In the genomic region with DNA sequence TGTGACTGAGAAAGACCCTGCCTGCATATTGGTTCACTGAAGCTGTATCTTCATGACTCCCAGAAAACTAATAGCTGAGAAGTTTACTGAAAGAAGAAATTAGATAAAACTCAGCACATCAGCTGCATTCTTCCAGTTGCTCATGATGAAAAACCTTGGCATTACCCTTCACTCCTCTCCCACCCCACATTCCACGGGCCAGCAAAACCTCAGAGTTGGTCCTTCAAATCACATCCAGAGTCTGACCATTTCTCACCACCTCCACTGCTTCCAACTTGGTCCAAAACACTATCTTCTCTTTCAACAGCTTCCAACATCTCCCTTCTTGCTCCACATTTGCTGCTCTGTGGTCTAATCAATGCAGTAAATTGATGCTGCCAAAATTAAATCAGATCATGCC, we compare ENCODE assay signal across 13 cellular contexts.
A peak's percentile ranks its signal among the peaks of the same experiment; 100 is the strongest.
DNase-seq lines count a peak whose midpoint lies in the region; FAIRE-seq and TF ChIP-seq lines count a peak whose summit lies in the region.
"Had no signal": no experiment of that assay in that cellular context is flagged by ENCODE, and none has a peak within 500 bp of the region (broad histone marks: within the 10 kb centered on the region; RNA-seq: fewer than 3 reads in every experiment).

No MANE protein-coding gene starts in this region.

- peak overlapping the region; percentile 34 for H3K27ac ChIP-seq in keratinocyte (ENCODE audit: control insufficient read depth, insufficient read depth, low read length)
- no peak overlapping the region for H3K27ac ChIP-seq in colonic mucosa
- H3K27ac ChIP-seq: gastrocnemius medialis had no signal

- H3K4me3 ChIP-seq in cardiac fibroblast (replicated peaks in 1 of 2; ENCODE audit: low read depth in 2 of 2, low read length in 2 of 2), result no peak overlapping the region
- H3K4me3 ChIP-seq in keratinocyte (ENCODE audit: control insufficient read depth in 2 of 3, extremely low read depth in 1 of 3, insufficient read depth in 2 of 3, low read depth in 1 of 3, low read length in 3 of 3), result no peak overlapping the region
- H3K4me3 ChIP-seq in colonic mucosa, result no peak overlapping the region
- H3K4me3 ChIP-seq: gastrocnemius medialis had no signal

- H4K20me1 ChIP-seq in keratinocyte (ENCODE audit: control insufficient read depth, extremely low read depth, insufficient read depth, low read length), result no peaks in the 10 kb centered on the region

- TF ChIP-seq CTCF in cardiac fibroblast (IDR thresholded peaks at IDR 0.05; ENCODE audit: low read depth, low read length), result no peak
- no peak for TF ChIP-seq CTCF in keratinocyte (optimal IDR thresholded peaks at IDR 0.05 in 1 of 3, IDR thresholded peaks at IDR 0.05 in 1 of 3, conservative IDR thresholded peaks at IDR 0.05 in 1 of 3; ENCODE audit: extremely low read depth in 1 of 3, insufficient read depth in 2 of 3, low read length in 3 of 3)
- TF ChIP-seq CTCF in colonic mucosa (IDR thresholded peaks at IDR 0.05), result no peak

- intact Hi-C loops in colonic mucosa (cut with DNase I), result no loop called here

- H3K36me3 ChIP-seq in keratinocyte (ENCODE audit: control insufficient read depth in 2 of 2, extremely low read depth in 1 of 2, insufficient read depth in 2 of 2, low read length in 2 of 2), result no peaks in the 10 kb centered on the region
- no peaks in the 10 kb centered on the region for H3K36me3 ChIP-seq in colonic mucosa
- H3K36me3 ChIP-seq: gastrocnemius medialis had no signal

- no peak for FAIRE-seq in keratinocyte (lab: Jason Lieb, UNC)

- H3K9me1 ChIP-seq in keratinocyte (ENCODE audit: control insufficient read depth, extremely low read depth, insufficient read depth, low read length), result no peaks in the 10 kb centered on the region

- H3K27me3 ChIP-seq in keratinocyte (ENCODE audit: control insufficient read depth, extremely low read depth, insufficient read depth, low read length) (no peaks in the 10 kb centered on the region), colonic mucosa (no peaks in the 10 kb centered on the region)
- H3K27me3 ChIP-seq: gastrocnemius medialis had no signal

- H2AFZ ChIP-seq in keratinocyte (ENCODE audit: control insufficient read depth, low read length), result no peak overlapping the region

- no peaks in the 10 kb centered on the region for H3K79me2 ChIP-seq in keratinocyte (ENCODE audit: control insufficient read depth, insufficient read depth, low read length)

- H3K9ac ChIP-seq in keratinocyte (ENCODE audit: control insufficient read depth, extremely low read depth, insufficient read depth, low read length) (no peak overlapping the region), colonic mucosa (ENCODE audit: low read depth in 2 of 2, low read length in 2 of 2) (no peak overlapping the region)

- H3K4me1 ChIP-seq in keratinocyte (ENCODE audit: control insufficient read depth, extremely low read depth, insufficient read depth, low read length) (peaks cover 36% of the 10 kb centered on the region), colonic mucosa (peaks cover 4% of the 10 kb centered on the region)
- H3K4me1 ChIP-seq: gastrocnemius medialis had no signal

- H3K9me3 ChIP-seq in keratinocyte (ENCODE audit: control insufficient read depth, low read depth, low read length), result no peaks in the 10 kb centered on the region
- H3K9me3 ChIP-seq in colonic mucosa, result no peaks in the 10 kb centered on the region
- H3K9me3 ChIP-seq: gastrocnemius medialis had no signal

- DNase-seq in AG08395 (ENCODE audit: low spot score) (peak; percentile 73), LHCN-M2 (ENCODE audit: low read depth) (peak; percentile 19), cardiac fibroblast (ENCODE audit: low read depth in 2 of 2) (peak; percentile 63 to 82), keratinocyte (ENCODE audit: low read depth, low spot score) (no peak), CD1c-positive myeloid dendritic cell (ENCODE audit: extremely low spot score) (no peak), hypothalamus (lab: John Stamatoyannopoulos, UW) (no peak), colonic mucosa (no peak)
- DNase-seq in activated CD4-positive, alpha-beta T cell treated with anti-CD3 and anti-CD28 coated beads, Interleukin-2, amount 50 U/mL, for 1 hour, result no peak
- DNase-seq: activated naive CD4-positive, alpha-beta T cell treated with Interleukin-2 at 50 U/mL for 16 hours; gastrocnemius medialis; NCI-H1930; NCI-H524; substantia nigra had no signal

- H3K4me2 ChIP-seq in keratinocyte (ENCODE audit: control insufficient read depth, extremely low read depth, insufficient read depth, low read depth, low read length), result peak overlapping the region; percentile 7

- dilution Hi-C loops in keratinocyte (cut with MboI; ENCODE audit: extremely low pct_ligation_motif_present, low sequenced_read_pairs), result no loop called here

Comparison
In these comparisons a context has a peak if more than half of its experiments do, and no peak if none do; other contexts are left out.
1. DNase-seq: peak in AG08395 (single experiment), LHCN-M2 (single experiment) and cardiac fibroblast (2 of 2); none in keratinocyte (single experiment), activated CD4-positive, alpha-beta T cell treated with anti-CD3 and anti-CD28 coated beads, Interleukin-2, amount 50 U/mL, for 1 hour (single experiment), CD1c-positive myeloid dendritic cell (single experiment), hypothalamus (0 of 51) and colonic mucosa (single experiment).